8 cellular contexts compared by ENCODE assay signal in genomic region chr16:64089697-64090096, GRCh38.
DNase-seq lines count a peak whose midpoint lies in the region; ATAC-seq and TF ChIP-seq lines count a peak whose summit lies in the region.

No MANE protein-coding gene starts in this region.

- H3K9me3 ChIP-seq in right lobe of liver = no peaks in the 10 kb centered on the region

- H3K27me3 ChIP-seq in BJ (ENCODE audit: control insufficient read depth, insufficient read depth, low read length) = no peaks in the 10 kb centered on the region
- no peaks in the 10 kb centered on the region for H3K27me3 ChIP-seq in right lobe of liver

- H3K4me3 Mint-ChIP-seq in T-helper 2 cell treated with Interferon-gamma antibody and Interleukin-4, amounts not matched to agents 5 μg/mL and 100 μg/mL, for 36 hours = no peak overlapping the region

- peaks cover 51% of the 10 kb centered on the region for H3K9me3 Mint-ChIP-seq in T-helper 2 cell treated with Interferon-gamma antibody and Interleukin-4, amounts not matched to agents 5 μg/mL and 100 μg/mL, for 36 hours

- ATAC-seq in right lobe of liver (peak in 3 of 4 donors; percentile 20 to 45 (median 30)), HG03097 (IDR thresholded peaks at IDR 0.05; ENCODE audit: low FRiP score, unreplicated experiment) (no peak)

- CTCF ChIA-PET in BJ (lab: Yijun Ruan, JAX) = interaction anchor here (1.0 to 1.4 kb wide), 6 partner anchors 10 to 330 kb away, joined by 3 to 5 read pairs (median 3); no protein-coding TSS in a partner anchor

- no peaks in the 10 kb centered on the region for H3K27me3 Mint-ChIP-seq in T-helper 2 cell treated with Interferon-gamma antibody and Interleukin-4, amounts not matched to agents 5 μg/mL and 100 μg/mL, for 36 hours (ENCODE audit: low read depth)

- intact Hi-C loops in right lobe of liver (cut with DNase I) = no loop called here

- POLR2A ChIA-PET in BJ (lab: Charles Lee) = no interaction called here

- TF ChIP-seq POLR2A in right lobe of liver (IDR thresholded peaks at IDR 0.05) = no peak

- no peaks in the 10 kb centered on the region for H3K4me1 ChIP-seq in right lobe of liver

- in situ Hi-C loops in KBM-7 (cut with MboI; ENCODE audit: low pct_unique_long_range_greater_than_20kb, low sequenced_read_pairs) = no loop called here

- H3K4me1 Mint-ChIP-seq in T-helper 2 cell treated with Interferon-gamma antibody and Interleukin-4, amounts not matched to agents 5 μg/mL and 100 μg/mL, for 36 hours (ENCODE audit: low read depth) = no peaks in the 10 kb centered on the region

- no peak overlapping the region for H3K27ac ChIP-seq in right lobe of liver

- H3K36me3 Mint-ChIP-seq in T-helper 2 cell treated with Interferon-gamma antibody and Interleukin-4, amounts not matched to agents 5 μg/mL and 100 μg/mL, for 36 hours (ENCODE audit: low read depth) = no peaks in the 10 kb centered on the region

- H3K36me3 ChIP-seq in BJ (ENCODE audit: control insufficient read depth, insufficient read depth, low read length) (no peaks in the 10 kb centered on the region), right lobe of liver (no peaks in the 10 kb centered on the region)

- TF ChIP-seq CTCF in BJ (IDR thresholded peaks at IDR 0.05; ENCODE audit: insufficient read depth, low read depth, low read length) (peak; percentile 62), right lobe of liver (IDR thresholded peaks at IDR 0.05) (peak; percentile 24 to 41 (median 36))

- DNase-seq in BJ (ENCODE audit: low read depth) (no peak), KBM-7 (peak; percentile 27), astrocyte of the hippocampus (ENCODE audit: low read depth, low spot score) (peak; percentile 45), right lobe of liver (no peak), T-helper 9 cell (no peak), activated T-cell treated with anti-CD3 and anti-CD28 coated beads for 4 hours (no peak)
- DNase-seq in T-helper 2 cell treated with Interferon-gamma antibody and Interleukin-4, amounts not matched to agents 5 μg/mL and 100 μg/mL, for 36 hours (ENCODE audit: low spot score) = no peak

- H3K4me3 ChIP-seq in BJ (ENCODE audit: low read depth, low read length) (no peak overlapping the region), right lobe of liver (no peak overlapping the region)

- H3K27ac Mint-ChIP-seq in T-helper 2 cell treated with Interferon-gamma antibody and Interleukin-4, amounts not matched to agents 5 μg/mL and 100 μg/mL, for 36 hours = no peak overlapping the region

Comparison
In these comparisons a context has a peak if more than half of its experiments do, and no peak if none do; other contexts are left out.
1. DNase-seq: peak in KBM-7 (single experiment) and astrocyte of the hippocampus (single experiment); none in BJ (single experiment), right lobe of liver (0 of 3), T-helper 9 cell (single experiment), activated T-cell treated with anti-CD3 and anti-CD28 coated beads for 4 hours (single experiment) and T-helper 2 cell treated with Interferon-gamma antibody and Interleukin-4, amounts not matched to agents 5 μg/mL and 100 μg/mL, for 36 hours (single experiment).